26 cellular contexts compared by ENCODE assay signal in genomic region chr16:79679334-79679733, GRCh38.
"Had no signal": no experiment of that assay in that cellular context is flagged by ENCODE, and none has a peak within 500 bp of the region (broad histone marks: within the 10 kb centered on the region; RNA-seq: fewer than 3 reads in every experiment).

No MANE protein-coding gene starts in this region.

- H3K79me2 ChIP-seq: parathyroid adenoma had no signal

- H3K27ac ChIP-seq: neural progenitor cell, ovary, parathyroid adenoma, psoas muscle, spleen, stomach, thoracic aorta, thyroid gland, tibial nerve, upper lobe of left lung, vagina had no signal

- FAIRE-seq: urothelium cell line had no signal

- H3K36me3 ChIP-seq: neural progenitor cell, ovary, spleen, stomach, thoracic aorta, thyroid gland, tibial nerve, upper lobe of left lung, vagina had no signal

- H3K4me2 ChIP-seq: neural progenitor cell, smooth muscle cell had no signal

- H3K9me3 ChIP-seq: ovary, stomach, thoracic aorta, thyroid gland, upper lobe of left lung, vagina had no signal

- H3K27me3 ChIP-seq: neural progenitor cell, ovary, spleen, stomach, thyroid gland, tibial nerve, upper lobe of left lung, vagina had no signal

- H3K4me3 ChIP-seq: neural progenitor cell, ovary, psoas muscle, skin epidermis, smooth muscle cell, spleen, stomach, thoracic aorta, thyroid gland, tibial nerve, upper lobe of left lung, vagina had no signal

- DNase-seq: natural killer cell; occipital lobe; ovary; posterior cingulate gyrus; psoas muscle; right cardiac atrium; spleen; stimulated activated CD4-positive, alpha-beta T cell treated with anti-CD3 and anti-CD28 coated beads, Interleukin-12 subunit alpha, Interleukin-12 subunit beta, amount 100 ng/mL, for 4 hours; stimulated activated CD4-positive, alpha-beta T cell treated with anti-CD3 and anti-CD28 coated beads, Interleukin-1b, Interleukin-23, amount 100 ng/mL, for 48 hours; stimulated activated CD4-positive, alpha-beta T cell treated with anti-CD3 and anti-CD28 coated beads, Interleukin-4, amount 100 ng/mL, for 24 hours; stimulated activated naive B cell treated with anti-CD40 and anti-IgM and Interleukin-4, amounts not matched to agents 10 μg/mL and 1 μg/mL and 100 μg/mL, for 72 hours; stimulated activated naive CD4-positive, alpha-beta T cell treated with Interleukin-2 at 50 U/mL for 16 hours; stomach; thyroid gland; trophoblast cell; upper lobe of left lung had no signal

- H3K4me1 ChIP-seq: neural progenitor cell, psoas muscle, spleen, stomach, thyroid gland, tibial nerve, upper lobe of left lung, vagina had no signal

- H3K9ac ChIP-seq: neural progenitor cell, parathyroid adenoma had no signal

- H2AFZ ChIP-seq: neural progenitor cell, parathyroid adenoma had no signal

- ATAC-seq: natural killer cell; psoas muscle; right cardiac atrium; sciatic nerve; stimulated activated effector memory CD8-positive, alpha-beta T cell treated with anti-CD3 and anti-CD28 coated beads, Interleukin-12 subunit alpha, Interleukin-12 subunit beta, amount 100 ng/mL, for 72 hours; stimulated activated naive B cell treated with anti-CD40 and anti-IgM and Interleukin-4, amounts not matched to agents 10 μg/mL and 1 μg/mL and 100 μg/mL, for 72 hours had no signal
